ENCODE assay signal across 23 cellular contexts in genomic region chr20:32608664-32609015, GRCh38. TPM values are rescaled to one million over a fixed set of nuclear protein-coding genes. Genes with fewer than 3 reads are reported as not detected.
A peak's percentile ranks its signal among the peaks of the same experiment; 100 is the strongest.
DNase-seq lines count a peak whose midpoint lies in the region; ATAC-seq, FAIRE-seq and TF ChIP-seq lines count a peak whose summit lies in the region.
"Had no signal": no experiment of that assay in that cellular context is flagged by ENCODE, and none has a peak within 500 bp of the region (broad histone marks: within the 10 kb centered on the region; RNA-seq: fewer than 3 reads in every experiment).

No MANE protein-coding gene starts in this region.

- H3K9me2 ChIP-seq in Karpas-422 (replicated peaks; ENCODE audit: insufficient read depth, low read length) = no peaks in the 10 kb centered on the region

- H4K20me1 ChIP-seq in HepG2 (ENCODE audit: insufficient read depth, low read length) = no peaks in the 10 kb centered on the region
- no peaks in the 10 kb centered on the region for H4K20me1 ChIP-seq in Karpas-422 (ENCODE audit: insufficient read depth, low read depth, low read length)
- H4K20me1 ChIP-seq in neural progenitor cell (ENCODE audit: low read depth) = no peaks in the 10 kb centered on the region

- in situ Hi-C loops in HepG2 (cut with HindIII; ENCODE audit: extremely low pct_ligation_motif_present, low pct_unique_long_range_greater_than_20kb) = no loop called here

- no TSS peak for BruUV-seq in HepG2 (replicated peaks; lab: Mats Ljungman, UMichigan)

- peaks cover 62% of the 10 kb centered on the region for H3K4me1 ChIP-seq in HepG2 (ENCODE audit: insufficient read depth, low read length)
- H3K4me1 ChIP-seq in right lobe of liver = no peaks in the 10 kb centered on the region
- H3K4me1 ChIP-seq in Karpas-422 (ENCODE audit: low read length) = no peaks in the 10 kb centered on the region
- peaks cover 27% of the 10 kb centered on the region for H3K4me1 ChIP-seq in neural progenitor cell
- H3K4me1 ChIP-seq: SJSA1 had no signal

- no peaks in the 10 kb centered on the region for H3K36me3 Mint-ChIP-seq in neural progenitor cell
- H3K36me3 Mint-ChIP-seq: CD8-positive, alpha-beta memory T cell had no signal

- H3F3A ChIP-seq in neural progenitor cell (ENCODE audit: low read depth) = no peaks in the 10 kb centered on the region

- H3K36me3 ChIP-seq in HepG2 (replicated peaks in 1 of 2; ENCODE audit: control insufficient read depth in 1 of 2, insufficient read depth in 2 of 2, low read length in 2 of 2) (no peaks in the 10 kb centered on the region), right lobe of liver (no peaks in the 10 kb centered on the region), Karpas-422 (ENCODE audit: insufficient read depth, low read length) (no peaks in the 10 kb centered on the region), neural progenitor cell (no peaks in the 10 kb centered on the region)
- H3K36me3 ChIP-seq: MG63, SJSA1 had no signal

- TF ChIP-seq EP300 in HepG2 (IDR thresholded peaks at IDR 0.05; ENCODE audit: low read depth in 2 of 2, low read length in 2 of 2) = no peak
- no peak for TF ChIP-seq EP300 in HepG2 (CRISPR knock-in tag; IDR thresholded peaks at IDR 0.05; ENCODE audit: borderline replicate concordance)

- intact Hi-C loops in HepG2 (cut with micrococcal nuclease; ENCODE audit: unreplicated experiment) (no loop called here), right lobe of liver (cut with DNase I) (no loop called here)

- DNase-seq in HepG2 (ENCODE audit: low spot score) (no peak), right lobe of liver (no peak), Karpas-422 (peak; percentile 16), neural progenitor cell (ENCODE audit: low spot score) (no peak), midbrain (lab: John Stamatoyannopoulos, UW) (no peak), HTR-8/SVneo (ENCODE audit: insufficient read length, low spot score) (no peak)
- DNase-seq: CD8-positive, alpha-beta memory T cell; DMS79 treated with DMSO at 0.1 percent for 48 hours; GF-D8; GOT3; HCEC 1CT; KBM-7; MG63; NCI-H2029 treated with DMSO at 0.1 percent for 48 hours; NCI-H446 treated with DMSO at 0.1 percent for 48 hours; NCI-H526; NCI-H82; Right ventricle myocardium superior; RPMI8226 had no signal

- no peak for TF ChIP-seq POLR2A in HepG2 (IDR thresholded peaks at IDR 0.05; ENCODE audit: insufficient read depth in 1 of 2, low read depth in 2 of 2, low read length in 2 of 2)
- TF ChIP-seq POLR2A in right lobe of liver (IDR thresholded peaks at IDR 0.05) = no peak

- H3K9me3 ChIP-seq in HepG2 (ENCODE audit: low read length) = no peaks in the 10 kb centered on the region
- no peaks in the 10 kb centered on the region for H3K9me3 ChIP-seq in right lobe of liver
- no peaks in the 10 kb centered on the region for H3K9me3 ChIP-seq in Karpas-422 (ENCODE audit: low read length)
- H3K9me3 ChIP-seq in neural progenitor cell (ENCODE audit: low read depth) = no peaks in the 10 kb centered on the region
- H3K9me3 ChIP-seq: MG63, SJSA1 had no signal

- H3K27ac Mint-ChIP-seq in neural progenitor cell = peak overlapping the region; percentile 75
- H3K27ac Mint-ChIP-seq: CD8-positive, alpha-beta memory T cell had no signal

- no peak; the same call in 2 of the 3 replicates for ATAC-seq in HepG2
- no peak for ATAC-seq in right lobe of liver
- ATAC-seq in HG02588 (IDR thresholded peaks at IDR 0.05; ENCODE audit: unreplicated experiment) = no peak

- H2AFZ ChIP-seq in HepG2 (ENCODE audit: low read length) (no peak overlapping the region), Karpas-422 (ENCODE audit: low read length) (no peak overlapping the region), neural progenitor cell (replicated peaks) (no peak overlapping the region)

- no peak overlapping the region for H3K9ac ChIP-seq in HepG2 (ENCODE audit: insufficient read depth, low read depth, low read length)
- H3K9ac ChIP-seq in Karpas-422 (ENCODE audit: low read length) = no peak overlapping the region
- no peak overlapping the region for H3K9ac ChIP-seq in neural progenitor cell

- H3K4me3 Mint-ChIP-seq in neural progenitor cell = peak overlapping the region; percentile 19
- H3K4me3 Mint-ChIP-seq: CD8-positive, alpha-beta memory T cell had no signal

- H3K4me2 ChIP-seq in HepG2 (ENCODE audit: low read depth, low read length) (peak overlapping the region; percentile 10; the same call in 1 of the 2 replicates), Karpas-422 (ENCODE audit: low read depth, low read length, poor library complexity, severe bottlenecking) (no peak overlapping the region), neural progenitor cell (no peak overlapping the region)

- H3K4me3 ChIP-seq in HepG2 (replicated peaks in 1 of 3; ENCODE audit: insufficient read depth in 1 of 3, low read depth in 2 of 3, low read length in 3 of 3) (no peak overlapping the region), right lobe of liver (no peak overlapping the region), Karpas-422 (ENCODE audit: low read length) (no peak overlapping the region), neural progenitor cell (no peak overlapping the region)
- H3K4me3 ChIP-seq: MG63, SJSA1 had no signal

- no peak overlapping the region for H3K27ac ChIP-seq in HepG2 (ENCODE audit: extremely low read length, insufficient read depth, low read length)
- H3K27ac ChIP-seq in right lobe of liver = no peak overlapping the region
- H3K27ac ChIP-seq in Karpas-422 (ENCODE audit: low read length) = no peak overlapping the region
- H3K27ac ChIP-seq in neural progenitor cell = no peak overlapping the region
- H3K27ac ChIP-seq: SJSA1 had no signal

- POLR2A ChIA-PET in HepG2 (lab: Yijun Ruan, JAX) = interaction anchor here (0.9 to 1.4 kb wide), 2 partner anchors 17 to 86 kb away, joined by 3 read pairs; no protein-coding TSS in a partner anchor

- no peak for TF ChIP-seq RAD21 in HepG2 (CRISPR knock-in tag; IDR thresholded peaks at IDR 0.05)

- no peaks in the 10 kb centered on the region for H3K9me3 Mint-ChIP-seq in neural progenitor cell
- H3K9me3 Mint-ChIP-seq: CD8-positive, alpha-beta memory T cell had no signal

- WGBS in HepG2 (ENCODE audit: low lambda C conversion rate) = 30% methylated on average over 5 of the region's 5 CpGs
- 81% methylated on average over 5 of the region's 5 CpGs for WGBS in right lobe of liver (ENCODE audit: insufficient coverage, low coverage, low lambda C conversion rate, missing lambda C conversion rate)

- TF ChIP-seq CTCF in HepG2 (CRISPR knock-in tag; IDR thresholded peaks at IDR 0.05) (no peak), right lobe of liver (IDR thresholded peaks at IDR 0.05) (no peak), neural progenitor cell (IDR thresholded peaks at IDR 0.05) (no peak)

- H3K27me3 ChIP-seq in HepG2 (ENCODE audit: control insufficient read depth in 1 of 2, insufficient read depth in 2 of 2, low read length in 2 of 2) (peaks cover 36 to 88% of the 10 kb centered on the region in 2 experiments), right lobe of liver (no peaks in the 10 kb centered on the region), Karpas-422 (ENCODE audit: low read length) (no peaks in the 10 kb centered on the region), neural progenitor cell (no peaks in the 10 kb centered on the region)
- H3K27me3 ChIP-seq: MG63, SJSA1 had no signal

- peaks cover 5% of the 10 kb centered on the region for H3K27me3 Mint-ChIP-seq in neural progenitor cell (ENCODE audit: insufficient read depth, low read depth)

- CTCF ChIA-PET in HepG2 (lab: Yijun Ruan, JAX; ENCODE audit: low intra/inter-chr PET ratio, low total read pairs) = no interaction called here

- FAIRE-seq in HepG2 (lab: Jason Lieb, UNC) (peak; percentile 18), HTR-8/SVneo (lab: Jason Lieb, UNC) (no peak)
- FAIRE-seq: A204.1, GM12891 had no signal

- H3K79me2 ChIP-seq in HepG2 (ENCODE audit: insufficient read depth, low read length) (no peaks in the 10 kb centered on the region), Karpas-422 (ENCODE audit: low read length) (no peaks in the 10 kb centered on the region), neural progenitor cell (ENCODE audit: low read depth) (no peaks in the 10 kb centered on the region)

- H3K4me1 Mint-ChIP-seq in neural progenitor cell = peaks cover 44% of the 10 kb centered on the region

RNA-seq across cellular contexts. Expression of gene NOL4L, which starts 23.5 kb away (rescaled TPM):
- total RNA-seq in HepG2 (2016; rRNA removed; fragmentation: Illumina TruSeq; extraction: Trizol) (16.6 and 16.9 TPM in 2 replicates), right lobe of liver (1 to 10 TPM; 4.3 to 6.5 (median 5.7) TPM), neural progenitor cell (ENCODE audit: low replicate concordance) (11.9 and 25.6 TPM in 2 replicates)
- 19.2 and 19.4 TPM in 2 replicates for total RNA-seq in HepG2 (2016; cell fraction: cytosol; rRNA removed; fragmentation: Illumina TruSeq; extraction: Trizol; ENCODE audit: low read depth)
- 14.6 and 17.1 TPM in 2 replicates for total RNA-seq in HepG2 (2016; cell fraction: insoluble cytoplasmic fraction; rRNA removed; fragmentation: Illumina TruSeq; extraction: Trizol)
- 21.3 and 24.1 TPM in 2 replicates for total RNA-seq in HepG2 (2016; cell fraction: membrane; rRNA removed; fragmentation: Illumina TruSeq; extraction: Trizol)
- total RNA-seq in HepG2 (2016; cell fraction: nucleus; rRNA removed; fragmentation: Illumina TruSeq; extraction: Trizol) = 21.2 and 22.3 TPM in 2 replicates
- polyA plus RNA-seq in HepG2 (2011; rRNA removed) = 35.4 and 38.7 TPM in 2 replicates
- 16.5 and 20.9 TPM in 2 replicates for polyA plus RNA-seq in HepG2 (2011; cell fraction: cytosol; rRNA removed)
- polyA plus RNA-seq in HepG2 (2011; cell fraction: nucleus; rRNA removed) = 91.0 and 107 TPM in 2 replicates
- polyA plus RNA-seq in HepG2 (2012) = 36.0 and 39.2 TPM in 2 replicates
- 35.0 and 39.6 TPM in 2 replicates for polyA plus RNA-seq in HepG2 (2016; cell fraction: cytosol; fragmentation: Illumina TruSeq; extraction: Trizol; ENCODE audit: low read depth)
- 21.6 and 26.9 TPM in 2 replicates for polyA plus RNA-seq in HepG2 (2016; cell fraction: insoluble cytoplasmic fraction; fragmentation: Illumina TruSeq; extraction: Trizol; ENCODE audit: low read depth)
- 31.2 and 32.6 TPM in 2 replicates for polyA plus RNA-seq in HepG2 (2016; cell fraction: membrane; fragmentation: Illumina TruSeq; extraction: Trizol; ENCODE audit: low read depth)
- 57.5 and 60.6 TPM in 2 replicates for polyA plus RNA-seq in HepG2 (2016; cell fraction: nucleus; fragmentation: Illumina TruSeq; extraction: Trizol; ENCODE audit: insufficient read depth, low read depth)
- polyA minus RNA-seq in HepG2 (2011; rRNA and poly(A)+ RNA removed; ENCODE audit: low replicate concordance) = 6.7 and 47.8 TPM in 2 replicates
- polyA minus RNA-seq in HepG2 (2011; cell fraction: cytosol; rRNA and poly(A)+ RNA removed) = 28.0 and 37.6 TPM in 2 replicates
- polyA minus RNA-seq in HepG2 (2011; cell fraction: nucleus; rRNA and poly(A)+ RNA removed) = 30.5 and 30.6 TPM in 2 replicates
- 0.25 and 1.5 TPM in 2 replicates for total RNA-seq in Karpas-422 (2014; rRNA removed; shearing (Covaris generic); ENCODE audit: low replicate concordance)
